9 cellular contexts compared by ENCODE assay signal in the genomic region with DNA sequence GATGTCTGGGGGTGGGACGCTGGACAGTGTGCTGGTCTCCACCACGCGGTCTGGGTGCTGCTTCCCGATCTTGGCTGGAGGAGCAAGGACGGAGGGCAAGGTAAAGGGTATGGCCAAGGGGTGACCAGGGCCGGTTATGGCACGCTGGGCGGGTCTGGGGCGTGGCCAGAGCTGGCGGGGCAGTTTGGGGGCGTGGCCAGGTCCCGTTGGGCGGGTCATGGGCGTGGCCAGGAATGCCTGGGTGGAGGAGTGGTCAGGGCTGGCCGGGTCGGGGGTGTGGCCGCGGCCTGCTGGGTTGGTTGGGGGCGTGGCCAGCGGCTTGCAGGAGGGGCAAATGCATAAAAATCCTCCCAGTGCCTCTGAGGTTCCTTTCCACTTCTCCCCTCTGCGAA. TPM values are rescaled to one million over a fixed set of nuclear protein-coding genes. Genes with fewer than 3 reads are reported as not detected.
A peak's percentile ranks its signal among the peaks of the same experiment; 100 is the strongest.
DNase-seq lines count a peak whose midpoint lies in the region; ATAC-seq and TF ChIP-seq lines count a peak whose summit lies in the region.
"Had no signal": no experiment of that assay in that cellular context is flagged by ENCODE, and none has a peak within 500 bp of the region (broad histone marks: within the 10 kb centered on the region; RNA-seq: fewer than 3 reads in every experiment).

No MANE protein-coding gene starts in this region.

- no peak overlapping the region for H3K4me3 Mint-ChIP-seq in effector memory CD8-positive, alpha-beta T cell
- no peak overlapping the region for H3K4me3 Mint-ChIP-seq in neural progenitor cell

- peaks cover 0 to 2% of the 10 kb centered on the region in 2 donors for H3K4me1 Mint-ChIP-seq in effector memory CD8-positive, alpha-beta T cell (ENCODE audit: low read depth in 2 of 2)
- no peaks in the 10 kb centered on the region for H3K4me1 Mint-ChIP-seq in neural progenitor cell

- H3K4me3 ChIP-seq in Peyer's patch: no peak overlapping the region
- H3K4me3 ChIP-seq in neural progenitor cell: no peak overlapping the region

- TF ChIP-seq POLR2A in Peyer's patch (IDR thresholded peaks at IDR 0.05): no peak

- DNase-seq in activated T-cell treated with anti-CD3 and anti-CD28 coated beads for 48 hours (ENCODE audit: low read depth) (peak; percentile 77), activated T-cell treated with anti-CD3 and anti-CD28 coated beads for 4 hours (no peak), Peyer's patch (peak; percentile 53 to 83 (median 78)), neural progenitor cell (ENCODE audit: low spot score) (peak; percentile 87)
- DNase-seq in effector memory CD8-positive, alpha-beta T cell: no peak

- H4K20me1 ChIP-seq in neural progenitor cell (ENCODE audit: low read depth): peaks cover 8% of the 10 kb centered on the region

- H2AFZ ChIP-seq in neural progenitor cell (replicated peaks): no peak overlapping the region

- TF ChIP-seq CTCF in Peyer's patch (IDR thresholded peaks at IDR 0.05) (no peak), neural progenitor cell (IDR thresholded peaks at IDR 0.05) (no peak)

- peak overlapping the region in 1 of 4 donors; percentile 27 for H3K27ac ChIP-seq in Peyer's patch
- no peak overlapping the region for H3K27ac ChIP-seq in neural progenitor cell
- H3K27ac ChIP-seq: VCaP had no signal

- no peaks in the 10 kb centered on the region for H3K9me3 Mint-ChIP-seq in effector memory CD8-positive, alpha-beta T cell
- H3K9me3 Mint-ChIP-seq in neural progenitor cell: no peaks in the 10 kb centered on the region

- H3K36me3 Mint-ChIP-seq in effector memory CD8-positive, alpha-beta T cell (ENCODE audit: insufficient read depth): peaks cover 59% of the 10 kb centered on the region
- H3K36me3 Mint-ChIP-seq in neural progenitor cell: peaks cover 7% of the 10 kb centered on the region

- H3K4me1 ChIP-seq in Peyer's patch (no peaks in the 10 kb centered on the region), neural progenitor cell (no peaks in the 10 kb centered on the region)

- no peaks in the 10 kb centered on the region for H3K79me2 ChIP-seq in neural progenitor cell (ENCODE audit: low read depth)

- H3K36me3 ChIP-seq in Peyer's patch (peaks cover 0 to 90% (median 0%) of the 10 kb centered on the region in 3 donors), neural progenitor cell (no peaks in the 10 kb centered on the region)

- H3K9me3 ChIP-seq in Peyer's patch: no peaks in the 10 kb centered on the region
- no peaks in the 10 kb centered on the region for H3K9me3 ChIP-seq in neural progenitor cell (ENCODE audit: low read depth)

- no peak overlapping the region for H3K4me2 ChIP-seq in neural progenitor cell

- no peak overlapping the region for H3K9ac ChIP-seq in neural progenitor cell

- H3K27ac Mint-ChIP-seq in effector memory CD8-positive, alpha-beta T cell: peak overlapping the region in 1 of 2 donors; percentile 25
- H3K27ac Mint-ChIP-seq in neural progenitor cell: no peak overlapping the region

- no peaks in the 10 kb centered on the region for H3F3A ChIP-seq in neural progenitor cell (ENCODE audit: low read depth)

- ATAC-seq in effector memory CD8-positive, alpha-beta T cell (replicated peaks): peak; percentile 37
- no peak for ATAC-seq in HG03460 (IDR thresholded peaks at IDR 0.05; ENCODE audit: unreplicated experiment)
- no peak for ATAC-seq in GM21528 (IDR thresholded peaks at IDR 0.05; ENCODE audit: low FRiP score, unreplicated experiment)
- no peak for ATAC-seq in HG03432 (IDR thresholded peaks at IDR 0.05; ENCODE audit: unreplicated experiment)

- H3K27me3 Mint-ChIP-seq in effector memory CD8-positive, alpha-beta T cell: no peaks in the 10 kb centered on the region
- peaks cover 2% of the 10 kb centered on the region for H3K27me3 Mint-ChIP-seq in neural progenitor cell (ENCODE audit: insufficient read depth, low read depth)

- H3K27me3 ChIP-seq in Peyer's patch: no peaks in the 10 kb centered on the region
- H3K27me3 ChIP-seq in neural progenitor cell: no peaks in the 10 kb centered on the region

RNA-seq across cellular contexts. Expression of gene GPX4, which starts 19.2 kb away (rescaled TPM):
- total RNA-seq in Peyer's patch (100 to 1,000 TPM; 258 to 493 (median 326) TPM), neural progenitor cell (ENCODE audit: low replicate concordance) (289 and 439 TPM in 2 replicates)

RNA-seq across cellular contexts. Expression of gene POLR2E, which starts 27.8 kb away (rescaled TPM):
- total RNA-seq in Peyer's patch (100 to 1,000 TPM in 2 of 4 donors, 10 to 100 TPM in 2; 74.3 to 107 (median 96.9) TPM), neural progenitor cell (ENCODE audit: low replicate concordance) (98.8 and 197 TPM in 2 replicates)

RNA-seq across cellular contexts. Expression of gene SBNO2, which starts 51.1 kb away (rescaled TPM):
- 10 to 100 TPM; 26.4 to 71.0 (median 57.8) TPM for total RNA-seq in Peyer's patch
- total RNA-seq in neural progenitor cell (ENCODE audit: low replicate concordance): 3.3 and 16.2 TPM in 2 replicates

RNA-seq across cellular contexts. Expression of gene ARHGAP45, which starts 56.0 kb away (rescaled TPM):
- total RNA-seq in Peyer's patch (100 to 1,000 TPM in 2 of 4 donors, 10 to 100 TPM in 2; 82.6 to 187 (median 118) TPM), neural progenitor cell (ENCODE audit: low replicate concordance) (9.6 and 18.2 TPM in 2 replicates)

Comparison
In these comparisons a context has a peak if more than half of its experiments do, and no peak if none do; other contexts are left out.
1. DNase-seq: peak in activated T-cell treated with anti-CD3 and anti-CD28 coated beads for 48 hours (single experiment), Peyer's patch (3 of 3) and neural progenitor cell (single experiment); none in activated T-cell treated with anti-CD3 and anti-CD28 coated beads for 4 hours (single experiment) and effector memory CD8-positive, alpha-beta T cell (0 of 3).